Comparison of ENCODE assay signal across 21 cellular contexts in genomic region chr3:143808999-143809700, GRCh38. TPM values are rescaled to one million over a fixed set of nuclear protein-coding genes. Genes with fewer than 3 reads are reported as not detected.
DNase-seq lines count a peak whose midpoint lies in the region; ATAC-seq, FAIRE-seq and TF ChIP-seq lines count a peak whose summit lies in the region.
"Had no signal": no experiment of that assay in that cellular context is flagged by ENCODE, and none has a peak within 500 bp of the region (broad histone marks: within the 10 kb centered on the region; RNA-seq: fewer than 3 reads in every experiment).

No MANE protein-coding gene starts in this region.

- no peak overlapping the region for H2AFZ ChIP-seq in HepG2 (ENCODE audit: low read length)

- no peaks in the 10 kb centered on the region for H4K20me1 ChIP-seq in HepG2 (ENCODE audit: insufficient read depth, low read length)

- no peaks in the 10 kb centered on the region for H3K79me2 ChIP-seq in HepG2 (ENCODE audit: insufficient read depth, low read length)

- no peak overlapping the region for H3K9ac ChIP-seq in HepG2 (ENCODE audit: insufficient read depth, low read depth, low read length)
- H3K9ac ChIP-seq in mucosa of rectum (ENCODE audit: low read depth in 1 of 2, low read length in 2 of 2) = no peak overlapping the region

- CTCF ChIA-PET in HepG2 (lab: Yijun Ruan, JAX; ENCODE audit: low intra/inter-chr PET ratio, low total read pairs) = no interaction called here

- H3K9me3 ChIP-seq in HepG2 (ENCODE audit: low read length) (no peaks in the 10 kb centered on the region), right lobe of liver (no peaks in the 10 kb centered on the region), mucosa of rectum (ENCODE audit: control insufficient read depth in 2 of 2, low read length in 2 of 2) (no peaks in the 10 kb centered on the region), upper lobe of right lung (no peaks in the 10 kb centered on the region)

- H3K4me3 ChIP-seq in HepG2 (replicated peaks in 1 of 3; ENCODE audit: insufficient read depth in 1 of 3, low read depth in 2 of 3, low read length in 3 of 3) (no peak overlapping the region), right lobe of liver (no peak overlapping the region), fibroblast of villous mesenchyme (ENCODE audit: low read depth, low read length) (no peak overlapping the region), mucosa of rectum (ENCODE audit: low read length in 2 of 2) (no peak overlapping the region), upper lobe of right lung (no peak overlapping the region)

- H3K4me1 ChIP-seq in HepG2 (ENCODE audit: insufficient read depth, low read length) (no peaks in the 10 kb centered on the region), right lobe of liver (no peaks in the 10 kb centered on the region), mucosa of rectum (ENCODE audit: control insufficient read depth in 2 of 2, insufficient read depth in 2 of 2, low read length in 2 of 2) (peaks cover 4% of the 10 kb centered on the region in 2 donors), upper lobe of right lung (peaks cover 14% of the 10 kb centered on the region)

- ATAC-seq in HepG2 (no peak), right lobe of liver (no peak), upper lobe of right lung (no peak)
- ATAC-seq: activated naive CD4-positive, alpha-beta T cell treated with anti-CD3 and anti-CD28 coated beads, Interleukin-2, amount 50 U/mL, for 72 hours; esophagus mucosa; T-helper 17 cell had no signal

- intact Hi-C loops in HepG2 (cut with micrococcal nuclease; ENCODE audit: unreplicated experiment) (no loop called here), right lobe of liver (cut with DNase I) (no loop called here), upper lobe of right lung (cut with DNase I) (no loop called here)

- no peak for FAIRE-seq in HepG2 (lab: Jason Lieb, UNC)
- FAIRE-seq: colon, H54 had no signal

- no peak overlapping the region for H3K4me2 ChIP-seq in HepG2 (ENCODE audit: low read depth, low read length)

- no peak for TF ChIP-seq RAD21 in HepG2 (CRISPR knock-in tag; IDR thresholded peaks at IDR 0.05)

- no peak for TF ChIP-seq EP300 in HepG2 (IDR thresholded peaks at IDR 0.05; ENCODE audit: low read depth in 2 of 2, low read length in 2 of 2)
- no peak for TF ChIP-seq EP300 in HepG2 (CRISPR knock-in tag; IDR thresholded peaks at IDR 0.05; ENCODE audit: borderline replicate concordance)

- DNase-seq in HepG2 (ENCODE audit: low spot score) (no peak), right lobe of liver (no peak), fibroblast of villous mesenchyme (ENCODE audit: low read depth) (peak; percentile 44), cortex of kidney (lab: John Stamatoyannopoulos, UW) (no peak), NCI-H1417 (lab: John Stamatoyannopoulos, UW) (no peak), NCI-H524 treated with DMSO at 0.1 percent for 48 hours (lab: John Stamatoyannopoulos, UW) (no peak), upper lobe of right lung (no peak)
- DNase-seq: 8988T; activated CD4-positive, CD25-positive, alpha-beta regulatory T cell treated with anti-CD3 and anti-CD28 coated beads, Interleukin-2, amount 50 U/mL, for 72 hours; activated CD8-positive, alpha-beta memory T cell treated with anti-CD3 and anti-CD28 coated beads, Interleukin-2, amount 50 U/mL, for 48 hours; Calu3; NCI-H2081 treated with DMSO at 0.1 percent for 48 hours; retina; stimulated activated naive CD4-positive, alpha-beta T cell treated with Interleukin-2 at 50 U/mL for 16 hours; T-helper 17 cell had no signal

- H3K27ac ChIP-seq in HepG2 (ENCODE audit: extremely low read length, insufficient read depth, low read length) = no peak overlapping the region
- no peak overlapping the region for H3K27ac ChIP-seq in right lobe of liver
- H3K27ac ChIP-seq in mucosa of rectum (ENCODE audit: low read depth in 2 of 2, low read length in 2 of 2) = peak overlapping the region; percentile 2 to 26
- H3K27ac ChIP-seq in upper lobe of right lung = no peak overlapping the region
- H3K27ac ChIP-seq: RWPE1 had no signal

- no TSS peak for BruUV-seq in HepG2 (replicated peaks; lab: Mats Ljungman, UMichigan)

- in situ Hi-C loops in HepG2 (cut with HindIII; ENCODE audit: extremely low pct_ligation_motif_present, low pct_unique_long_range_greater_than_20kb) = no loop called here

- TF ChIP-seq CTCF in HepG2 (CRISPR knock-in tag; IDR thresholded peaks at IDR 0.05) = no peak
- TF ChIP-seq CTCF in right lobe of liver (IDR thresholded peaks at IDR 0.05) = no peak
- TF ChIP-seq CTCF in fibroblast of villous mesenchyme (IDR thresholded peaks at IDR 0.05; ENCODE audit: insufficient read depth, low read depth, low read length) = no peak
- TF ChIP-seq CTCF in upper lobe of right lung (IDR thresholded peaks at IDR 0.05) = no peak

- no peaks in the 10 kb centered on the region; a peak in 1 of 5 replicates for H3K27me3 ChIP-seq in HepG2 (ENCODE audit: control insufficient read depth in 1 of 2, insufficient read depth in 2 of 2, low read length in 2 of 2)
- H3K27me3 ChIP-seq in right lobe of liver = no peaks in the 10 kb centered on the region
- H3K27me3 ChIP-seq in mucosa of rectum (ENCODE audit: control insufficient read depth in 2 of 2, insufficient read depth in 2 of 2, low read length in 2 of 2) = no peaks in the 10 kb centered on the region
- H3K27me3 ChIP-seq in upper lobe of right lung = no peaks in the 10 kb centered on the region

- TF ChIP-seq POLR2A in HepG2 (IDR thresholded peaks at IDR 0.05; ENCODE audit: insufficient read depth in 1 of 2, low read depth in 2 of 2, low read length in 2 of 2) (no peak), right lobe of liver (IDR thresholded peaks at IDR 0.05) (no peak)

- no peaks in the 10 kb centered on the region for H3K36me3 ChIP-seq in HepG2 (replicated peaks in 1 of 2; ENCODE audit: control insufficient read depth in 1 of 2, insufficient read depth in 2 of 2, low read length in 2 of 2)
- no peaks in the 10 kb centered on the region for H3K36me3 ChIP-seq in right lobe of liver
- H3K36me3 ChIP-seq in mucosa of rectum (ENCODE audit: control insufficient read depth in 2 of 2, insufficient read depth in 2 of 2, low read length in 2 of 2) = no peaks in the 10 kb centered on the region
- H3K36me3 ChIP-seq in upper lobe of right lung = no peaks in the 10 kb centered on the region

- 9% methylated on average over 5 of the region's 5 CpGs for WGBS in HepG2 (ENCODE audit: low lambda C conversion rate)
- 39% methylated on average over 5 of the region's 5 CpGs for WGBS in right lobe of liver (ENCODE audit: insufficient coverage, low coverage, low lambda C conversion rate, missing lambda C conversion rate)

- POLR2A ChIA-PET in HepG2 (lab: Yijun Ruan, JAX) = no interaction called here

TF ChIP-seq in HepG2, 621 proteins besides CTCF, POLR2A, EP300 and RAD21:
- TF ChIP-seq ZNF367 (CRISPR knock-in tag; IDR thresholded peaks at IDR 0.05; ENCODE audit: borderline replicate concordance) (no peak), MAFK (conservative IDR thresholded peaks at IDR 0.05 in 1 of 2, IDR thresholded peaks at IDR 0.05 in 1 of 2; ENCODE audit: low read length in 2 of 2) (peak; percentile 66 to 90), MAFF (IDR thresholded peaks at IDR 0.05; ENCODE audit: low read depth, low read length) (peak; percentile 83)

RNA-seq across cellular contexts. Expression of gene SLC9A9, which starts 39.1 kb away (rescaled TPM):
- total RNA-seq in HepG2 (2016; rRNA removed; fragmentation: Illumina TruSeq; extraction: Trizol) (not detected in 2 replicates), right lobe of liver (1 to 10 TPM; 1.3 to 6.3 (median 3.0) TPM), fibroblast of villous mesenchyme (2.9 and 3.5 TPM in 2 replicates), upper lobe of right lung (13.3 TPM)
- total RNA-seq in HepG2 (2016; cell fraction: cytosol; rRNA removed; fragmentation: Illumina TruSeq; extraction: Trizol; ENCODE audit: low read depth) = not detected in 2 replicates
- not detected in 2 replicates for total RNA-seq in HepG2 (2016; cell fraction: insoluble cytoplasmic fraction; rRNA removed; fragmentation: Illumina TruSeq; extraction: Trizol)
- not detected in 2 replicates for total RNA-seq in HepG2 (2016; cell fraction: membrane; rRNA removed; fragmentation: Illumina TruSeq; extraction: Trizol)
- total RNA-seq in HepG2 (2016; cell fraction: nucleus; rRNA removed; fragmentation: Illumina TruSeq; extraction: Trizol) = not detected in 2 replicates
- polyA plus RNA-seq in HepG2 (2011; rRNA removed) = not detected in 2 replicates
- polyA plus RNA-seq in HepG2 (2011; cell fraction: cytosol; rRNA removed) = not detected in 2 replicates
- polyA plus RNA-seq in HepG2 (2011; cell fraction: nucleus; rRNA removed) = not detected in 2 replicates
- polyA plus RNA-seq in HepG2 (2012) = not detected in 2 replicates
- not detected in 2 replicates for polyA plus RNA-seq in HepG2 (2016; cell fraction: cytosol; fragmentation: Illumina TruSeq; extraction: Trizol; ENCODE audit: low read depth)
- polyA plus RNA-seq in HepG2 (2016; cell fraction: insoluble cytoplasmic fraction; fragmentation: Illumina TruSeq; extraction: Trizol; ENCODE audit: low read depth) = not detected in 2 replicates
- not detected in 2 replicates for polyA plus RNA-seq in HepG2 (2016; cell fraction: membrane; fragmentation: Illumina TruSeq; extraction: Trizol; ENCODE audit: low read depth)
- polyA plus RNA-seq in HepG2 (2016; cell fraction: nucleus; fragmentation: Illumina TruSeq; extraction: Trizol; ENCODE audit: insufficient read depth, low read depth) = not detected in 2 replicates
- polyA minus RNA-seq in HepG2 (2011; rRNA and poly(A)+ RNA removed; ENCODE audit: low replicate concordance) = not detected in 2 replicates
- not detected in 2 replicates for polyA minus RNA-seq in HepG2 (2011; cell fraction: cytosol; rRNA and poly(A)+ RNA removed)
- not detected in 2 replicates for polyA minus RNA-seq in HepG2 (2011; cell fraction: nucleus; rRNA and poly(A)+ RNA removed)

Comparison
In these comparisons a context has a peak if more than half of its experiments do, and no peak if none do; other contexts are left out.
1. H3K27ac ChIP-seq: peak in mucosa of rectum (2 of 2); none in HepG2 (single experiment), right lobe of liver (0 of 3) and upper lobe of right lung (single experiment).